In the genomic region with DNA sequence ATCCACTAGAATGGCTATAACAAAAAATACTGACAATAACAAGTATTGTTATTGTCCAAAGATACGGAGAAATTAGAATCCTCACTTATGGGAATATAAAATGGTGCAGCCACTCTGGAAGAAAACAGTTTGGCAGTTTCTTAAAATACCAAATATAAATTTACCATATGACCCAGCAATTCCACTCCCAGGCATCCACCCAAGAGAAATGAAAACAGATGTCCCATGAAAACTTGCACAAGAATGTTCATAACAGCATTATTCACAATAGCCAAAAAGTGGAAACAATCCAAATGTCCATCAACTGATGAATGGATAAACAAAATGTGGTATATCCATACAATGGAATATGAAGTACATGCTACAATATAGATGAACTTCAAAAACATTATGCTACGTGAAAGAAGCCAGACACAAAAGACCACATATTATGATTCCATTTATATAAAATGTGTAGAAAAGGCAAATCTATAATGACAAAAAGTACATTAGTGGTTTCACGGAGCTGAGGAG, we compare ENCODE assay signal across 1 cellular context.
TF ChIP-seq lines count a peak whose summit lies in the region.

No MANE protein-coding gene starts in this region.

TF ChIP-seq in IMR-90, 13 proteins besides CTCF, POLR2A, EP300 and RAD21:
- TF ChIP-seq CHD1 (IDR thresholded peaks at IDR 0.05; ENCODE audit: low read depth, low read length) (no peak), NFE2L2 (IDR thresholded peaks at IDR 0.05; ENCODE audit: low read depth, low read length) (no peak), RCOR1 (IDR thresholded peaks at IDR 0.05; ENCODE audit: insufficient replicate concordance, low read length) (no peak), FOS (IDR thresholded peaks at IDR 0.05; ENCODE audit: low read depth, low read length) (no peak)
- TF ChIP-seq, protein P1, sequence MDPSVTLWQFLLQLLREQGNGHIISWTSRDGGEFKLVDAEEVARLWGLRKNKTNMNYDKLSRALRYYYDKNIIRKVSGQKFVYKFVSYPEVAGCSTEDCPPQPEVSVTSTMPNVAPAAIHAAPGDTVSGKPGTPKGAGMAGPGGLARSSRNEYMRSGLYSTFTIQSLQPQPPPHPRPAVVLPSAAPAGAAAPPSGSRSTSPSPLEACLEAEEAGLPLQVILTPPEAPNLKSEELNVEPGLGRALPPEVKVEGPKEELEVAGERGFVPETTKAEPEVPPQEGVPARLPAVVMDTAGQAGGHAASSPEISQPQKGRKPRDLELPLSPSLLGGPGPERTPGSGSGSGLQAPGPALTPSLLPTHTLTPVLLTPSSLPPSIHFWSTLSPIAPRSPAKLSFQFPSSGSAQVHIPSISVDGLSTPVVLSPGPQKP (IDR thresholded peaks at IDR 0.05; ENCODE audit: borderline replicate concordance, low read depth, low read length) = no peak
TF ChIP-seq in IMR-90: peak in this region for 0.
